ENCODE assay signal across 8 cellular contexts in genomic region chr20:36845288-36845969, GRCh38. TPM values are rescaled to one million over a fixed set of nuclear protein-coding genes. Genes with fewer than 3 reads are reported as not detected.
DNase-seq lines count a peak whose midpoint lies in the region; ATAC-seq and TF ChIP-seq lines count a peak whose summit lies in the region.

No MANE protein-coding gene starts in this region.

- peaks cover 42% of the 10 kb centered on the region for H3K4me1 ChIP-seq in A673 (ENCODE audit: insufficient read depth, low read length, poor library complexity, severe bottlenecking)

- peak; percentile 69 for DNase-seq in A673 (ENCODE audit: low spot score)
- no peak for DNase-seq in nephron progenitor cell
- no peak for DNase-seq in mucosa of gallbladder (ENCODE audit: low spot score)
- DNase-seq in stimulated activated naive CD4-positive, alpha-beta T cell treated with Interleukin-2 at 50 U/mL for 16 hours (lab: John Stamatoyannopoulos, UW), result no peak
- DNase-seq in left lobe of liver (ENCODE audit: low spot score), result no peak
- no peak for DNase-seq in NCI-H1930 (lab: John Stamatoyannopoulos, UW)

- no peak overlapping the region for H3K4me3 ChIP-seq in A673 (ENCODE audit: low read depth, low read length, poor library complexity, severe bottlenecking)

- H3K9me3 Mint-ChIP-seq in IgD-negative memory B cell (no peaks in the 10 kb centered on the region), nephron progenitor cell (no peaks in the 10 kb centered on the region)
- no peaks in the 10 kb centered on the region for H3K9me3 Mint-ChIP-seq in dendritic cell treated with granulocyte-macrophage colony-stimulating factor and Interleukin-4, amounts not matched to agents 40 ng/mL and 50 ng/mL, for 4 days

- H3K4me1 Mint-ChIP-seq in IgD-negative memory B cell (peaks cover 40 to 56% (median 56%) of the 10 kb centered on the region in 3 donors), nephron progenitor cell (peaks cover 29% of the 10 kb centered on the region)
- H3K4me1 Mint-ChIP-seq in dendritic cell treated with granulocyte-macrophage colony-stimulating factor and Interleukin-4, amounts not matched to agents 40 ng/mL and 50 ng/mL, for 4 days (ENCODE audit: low read depth), result peaks cover 78% of the 10 kb centered on the region

- no peaks in the 10 kb centered on the region for H3K36me3 ChIP-seq in A673 (ENCODE audit: insufficient read depth, low read length, poor library complexity, severe bottlenecking)

- peak overlapping the region; percentile 97 for H3K27ac Mint-ChIP-seq in IgD-negative memory B cell
- H3K27ac Mint-ChIP-seq in dendritic cell treated with granulocyte-macrophage colony-stimulating factor and Interleukin-4, amounts not matched to agents 40 ng/mL and 50 ng/mL, for 4 days, result peak overlapping the region; percentile 70
- peak overlapping the region; percentile 54 for H3K27ac Mint-ChIP-seq in nephron progenitor cell

- BruUV-seq in A673 (replicated peaks; lab: Mats Ljungman, UMichigan), result no TSS peak

- no peak for ATAC-seq in left lobe of liver

- H3K27me3 ChIP-seq in A673 (replicated peaks; ENCODE audit: insufficient read depth, low read depth, low read length, poor library complexity), result no peaks in the 10 kb centered on the region

- TF ChIP-seq CTCF in A673 (conservative IDR thresholded peaks at IDR 0.05; ENCODE audit: low read depth, low read length) (no peak), nephron progenitor cell (IDR thresholded peaks at IDR 0.05) (no peak)

- no peaks in the 10 kb centered on the region for H3K9me3 ChIP-seq in A673 (ENCODE audit: low read depth, low read length, poor library complexity, severe bottlenecking)

- peak overlapping the region; percentile 85 for H3K27ac ChIP-seq in A673 (ENCODE audit: low read depth, low read length, poor library complexity, severe bottlenecking)

- POLR2A ChIA-PET in A673 (lab: Charles Lee; ENCODE audit: low non-redundant PET), result no interaction called here

- H3K4me3 Mint-ChIP-seq in IgD-negative memory B cell, result peak overlapping the region; percentile 34 to 90 (median 82)
- H3K4me3 Mint-ChIP-seq in dendritic cell treated with granulocyte-macrophage colony-stimulating factor and Interleukin-4, amounts not matched to agents 40 ng/mL and 50 ng/mL, for 4 days, result no peak overlapping the region
- H3K4me3 Mint-ChIP-seq in nephron progenitor cell, result no peak overlapping the region

- H3K27me3 Mint-ChIP-seq in IgD-negative memory B cell (peaks cover 2% of the 10 kb centered on the region), nephron progenitor cell (ENCODE audit: low read depth, poor library complexity) (peaks cover 7% of the 10 kb centered on the region)
- no peaks in the 10 kb centered on the region for H3K27me3 Mint-ChIP-seq in dendritic cell treated with granulocyte-macrophage colony-stimulating factor and Interleukin-4, amounts not matched to agents 40 ng/mL and 50 ng/mL, for 4 days

- intact Hi-C loops in A673 (cut with micrococcal nuclease; ENCODE audit: unreplicated experiment), result no loop called here
- intact Hi-C loops in dendritic cell treated with granulocyte-macrophage colony-stimulating factor and Interleukin-4, amounts not matched to agents 40 ng/mL and 50 ng/mL, for 4 days (cut with micrococcal nuclease), result no loop called here

- CTCF ChIA-PET in A673 (lab: Charles Lee), result interaction anchor here (0.6 kb wide), 1 partner anchor 32 kb away, joined by 7 read pairs; no protein-coding TSS in a partner anchor

- no peaks in the 10 kb centered on the region for H3K36me3 Mint-ChIP-seq in IgD-negative memory B cell
- peaks cover 13% of the 10 kb centered on the region for H3K36me3 Mint-ChIP-seq in dendritic cell treated with granulocyte-macrophage colony-stimulating factor and Interleukin-4, amounts not matched to agents 40 ng/mL and 50 ng/mL, for 4 days (ENCODE audit: low read depth)
- peaks cover 33% of the 10 kb centered on the region for H3K36me3 Mint-ChIP-seq in nephron progenitor cell (ENCODE audit: low read depth)

RNA-seq across cellular contexts. Expression of gene TLDC2, which starts 30.5 kb away (rescaled TPM):
- total RNA-seq in A673 (2021) (not detected in 2 replicates), mucosa of gallbladder (9.7 TPM), left lobe of liver (not detected)
- not detected for polyA plus RNA-seq in IgD-negative memory B cell

Comparison
In these comparisons a context has a peak if more than half of its experiments do, and no peak if none do; other contexts are left out.
1. H3K4me3 Mint-ChIP-seq: peak in IgD-negative memory B cell (4 of 4); none in dendritic cell treated with granulocyte-macrophage colony-stimulating factor and Interleukin-4, amounts not matched to agents 40 ng/mL and 50 ng/mL, for 4 days (single experiment) and nephron progenitor cell (single experiment).
2. Peak in every context shown above with its lines, with median percentiles within 50 percentile points of each other: H3K27ac Mint-ChIP-seq.